ENCODE assay signal across 24 cellular contexts in the genomic region with DNA sequence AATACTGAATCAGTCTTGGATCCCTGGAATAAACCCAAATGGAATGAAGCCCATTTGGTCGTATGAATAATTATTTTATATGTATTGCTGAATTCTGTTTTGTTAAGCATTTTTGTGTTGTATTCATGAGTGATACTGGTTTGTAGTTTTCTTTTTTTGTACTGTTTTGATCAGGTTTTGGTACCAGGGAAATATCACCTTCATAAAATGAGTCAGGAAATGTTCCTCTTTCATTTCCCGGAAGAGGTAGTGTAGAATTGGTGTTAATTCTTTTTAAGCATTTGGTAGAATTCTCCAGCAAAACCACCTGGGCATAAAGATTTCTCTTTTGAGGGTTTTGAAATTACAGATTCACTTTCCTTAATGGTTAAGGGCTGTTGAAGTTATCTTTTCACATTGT. TPM values are rescaled to one million over a fixed set of nuclear protein-coding genes. Genes with fewer than 3 reads are reported as not detected.
A peak's percentile ranks its signal among the peaks of the same experiment; 100 is the strongest.
DNase-seq lines count a peak whose midpoint lies in the region; ATAC-seq and FAIRE-seq lines count a peak whose summit lies in the region.
"Had no signal": no experiment of that assay in that cellular context is flagged by ENCODE, and none has a peak within 500 bp of the region (broad histone marks: within the 10 kb centered on the region; RNA-seq: fewer than 3 reads in every experiment).

No MANE protein-coding gene starts in this region.

- no peak overlapping the region for H3K27ac Mint-ChIP-seq in activated CD4-positive, alpha-beta T cell treated with anti-CD3 and anti-CD28 coated beads for 36 hours
- peak overlapping the region; percentile 48 for H3K27ac Mint-ChIP-seq in activated naive CD4-positive, alpha-beta T cell treated with anti-CD3 and anti-CD28 coated beads for 36 hours
- peak overlapping the region; percentile 80 for H3K27ac Mint-ChIP-seq in activated naive CD8-positive, alpha-beta T cell treated with anti-CD3 and anti-CD28 coated beads for 36 hours
- H3K27ac Mint-ChIP-seq: H9, HFFc6 had no signal

- no peak overlapping the region for H3K4me3 Mint-ChIP-seq in activated CD4-positive, alpha-beta T cell treated with anti-CD3 and anti-CD28 coated beads for 36 hours
- H3K4me3 Mint-ChIP-seq in activated naive CD4-positive, alpha-beta T cell treated with anti-CD3 and anti-CD28 coated beads for 36 hours, result no peak overlapping the region
- H3K4me3 Mint-ChIP-seq in activated naive CD8-positive, alpha-beta T cell treated with anti-CD3 and anti-CD28 coated beads for 36 hours, result no peak overlapping the region
- H3K4me3 Mint-ChIP-seq: CD8-positive, alpha-beta T cell; H9; HFFc6 had no signal

- no peak for DNase-seq in activated CD4-positive, alpha-beta T cell treated with anti-CD3 and anti-CD28 coated beads for 36 hours
- DNase-seq in activated CD4-positive, alpha-beta T cell treated with anti-CD3 and anti-CD28 coated beads, Interleukin-2, amount 50 U/mL, for 4 hours, result no peak
- no peak for DNase-seq in activated naive CD4-positive, alpha-beta T cell treated with anti-CD3 and anti-CD28 coated beads for 36 hours
- DNase-seq in activated naive CD4-positive, alpha-beta T cell treated with Interleukin-2 at 50 U/mL for 16 hours, result no peak
- DNase-seq in activated naive CD8-positive, alpha-beta T cell treated with anti-CD3 and anti-CD28 coated beads for 36 hours, result no peak
- no peak for DNase-seq in stimulated activated naive CD4-positive, alpha-beta T cell (lab: John Stamatoyannopoulos, UW)
- DNase-seq: ACHN; CD8-positive, alpha-beta T cell; DND-41; H9; HFFc6; MG63; NCI-H1417; NCI-H1694 treated with DMSO at 0.1 percent for 48 hours; NCI-H2081 treated with DMSO at 0.1 percent for 48 hours; NCI-H2171 treated with DMSO at 0.1 percent for 48 hours; NCI-H524 treated with DMSO at 0.1 percent for 48 hours; NCI-H82 had no signal

- H3K27me3 Mint-ChIP-seq in activated CD4-positive, alpha-beta T cell treated with anti-CD3 and anti-CD28 coated beads for 36 hours, result no peaks in the 10 kb centered on the region
- no peaks in the 10 kb centered on the region for H3K27me3 Mint-ChIP-seq in activated naive CD4-positive, alpha-beta T cell treated with anti-CD3 and anti-CD28 coated beads for 36 hours (ENCODE audit: low read depth)
- no peaks in the 10 kb centered on the region for H3K27me3 Mint-ChIP-seq in activated naive CD8-positive, alpha-beta T cell treated with anti-CD3 and anti-CD28 coated beads for 36 hours

- intact Hi-C loops in activated CD4-positive, alpha-beta T cell treated with anti-CD3 and anti-CD28 coated beads for 36 hours (cut with DNase I, micrococcal nuclease), result no loop called here
- intact Hi-C loops in activated naive CD4-positive, alpha-beta T cell treated with anti-CD3 and anti-CD28 coated beads for 36 hours (cut with micrococcal nuclease), result loop anchor here (2.0 kb wide), 1 partner anchor 57 kb away; no protein-coding TSS in a partner anchor

- FAIRE-seq in islet of Langerhans (lab: Jason Lieb, UNC), result peak; percentile 94
- FAIRE-seq: GM12878, HepG2, K562 had no signal

- H3K4me1 Mint-ChIP-seq in activated CD4-positive, alpha-beta T cell treated with anti-CD3 and anti-CD28 coated beads for 36 hours, result peaks cover 24% of the 10 kb centered on the region
- H3K4me1 Mint-ChIP-seq in activated naive CD4-positive, alpha-beta T cell treated with anti-CD3 and anti-CD28 coated beads for 36 hours (ENCODE audit: low read depth), result peaks cover 23% of the 10 kb centered on the region
- H3K4me1 Mint-ChIP-seq in activated naive CD8-positive, alpha-beta T cell treated with anti-CD3 and anti-CD28 coated beads for 36 hours, result peaks cover 54% of the 10 kb centered on the region

- H3K36me3 Mint-ChIP-seq in activated CD4-positive, alpha-beta T cell treated with anti-CD3 and anti-CD28 coated beads for 36 hours (ENCODE audit: low read depth), result no peaks in the 10 kb centered on the region
- H3K36me3 Mint-ChIP-seq in activated naive CD4-positive, alpha-beta T cell treated with anti-CD3 and anti-CD28 coated beads for 36 hours (ENCODE audit: low read depth), result peaks cover 2% of the 10 kb centered on the region
- H3K36me3 Mint-ChIP-seq in activated naive CD8-positive, alpha-beta T cell treated with anti-CD3 and anti-CD28 coated beads for 36 hours, result peaks cover 51% of the 10 kb centered on the region
- H3K36me3 Mint-ChIP-seq: CD8-positive, alpha-beta T cell had no signal

- CTCF ChIA-PET in activated CD4-positive, alpha-beta T cell treated with anti-CD3 and anti-CD28 coated beads for 36 hours (lab: Charles Lee), result interaction anchor here (0.7 kb wide), 1 partner anchor 58 kb away, joined by 3 read pairs; no protein-coding TSS in a partner anchor
- CTCF ChIA-PET in activated naive CD4-positive, alpha-beta T cell treated with anti-CD3 and anti-CD28 coated beads for 36 hours (lab: Charles Lee), result no interaction called here

- ATAC-seq in activated CD4-positive, alpha-beta T cell treated with anti-CD3 and anti-CD28 coated beads for 36 hours, result peak; percentile 47
- no peak for ATAC-seq in HG02884 (IDR thresholded peaks at IDR 0.05; ENCODE audit: unreplicated experiment)
- ATAC-seq: CD8-positive, alpha-beta T cell; GM12878; HepG2; K562; Panc1 had no signal

- POLR2A ChIA-PET in activated CD4-positive, alpha-beta T cell treated with anti-CD3 and anti-CD28 coated beads for 36 hours (lab: Charles Lee), result no interaction called here

- no peaks in the 10 kb centered on the region for H3K9me3 Mint-ChIP-seq in activated CD4-positive, alpha-beta T cell treated with anti-CD3 and anti-CD28 coated beads for 36 hours (ENCODE audit: low read depth)
- H3K9me3 Mint-ChIP-seq in activated naive CD4-positive, alpha-beta T cell treated with anti-CD3 and anti-CD28 coated beads for 36 hours, result no peaks in the 10 kb centered on the region
- peaks cover 1% of the 10 kb centered on the region for H3K9me3 Mint-ChIP-seq in activated naive CD8-positive, alpha-beta T cell treated with anti-CD3 and anti-CD28 coated beads for 36 hours
- H3K9me3 Mint-ChIP-seq: CD8-positive, alpha-beta T cell; H9; HFFc6 had no signal

RNA-seq across cellular contexts. Expression of a gene that starts 13.3 kb away (rescaled TPM):
- total RNA-seq in activated CD4-positive, alpha-beta T cell treated with anti-CD3 and anti-CD28 coated beads for 36 hours, result 10 to 100 TPM; 47.6 to 51.5 TPM
- total RNA-seq in activated naive CD4-positive, alpha-beta T cell treated with anti-CD3 and anti-CD28 coated beads for 36 hours, result 10 to 100 TPM; 56.8 to 57.4 TPM
- 10 to 100 TPM; 58.0 to 59.4 TPM for total RNA-seq in activated naive CD8-positive, alpha-beta T cell treated with anti-CD3 and anti-CD28 coated beads for 36 hours
